1 cellular context compared by ENCODE assay signal in the genomic region with DNA sequence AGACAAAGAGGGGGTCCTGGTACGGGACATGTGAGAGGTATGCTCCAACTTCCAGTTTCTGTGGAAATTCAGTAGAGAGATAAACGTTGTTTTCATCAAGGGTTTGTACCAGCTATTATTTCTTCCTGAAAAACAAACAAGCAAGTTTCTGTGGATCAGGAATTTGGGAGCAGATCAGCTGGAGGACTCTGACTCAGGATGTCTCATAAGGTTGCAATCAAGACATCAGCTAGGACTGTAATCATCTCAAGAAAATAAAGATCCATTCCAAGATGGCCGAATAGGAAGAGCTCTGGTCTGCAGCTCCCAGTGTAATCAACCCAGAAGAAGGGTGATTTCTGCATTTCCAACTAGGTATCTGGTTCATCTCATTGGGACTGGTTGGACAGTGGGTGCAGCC.
A peak's percentile ranks its signal among the peaks of the same experiment; 100 is the strongest.
TF ChIP-seq lines count a peak whose summit lies in the region.

No MANE protein-coding gene starts in this region.

TF ChIP-seq in HepG2, 621 proteins besides CTCF, POLR2A, EP300 and RAD21 (continued from another document):
- TF ChIP-seq KIAA2018 (CRISPR knock-in tag; IDR thresholded peaks at IDR 0.05; ENCODE audit: borderline replicate concordance) (no peak), ZNF768 (CRISPR knock-in tag; IDR thresholded peaks at IDR 0.05) (no peak), GPN1 (CRISPR knock-in tag; IDR thresholded peaks at IDR 0.05; ENCODE audit: borderline replicate concordance) (no peak), ZFY (CRISPR knock-in tag; IDR thresholded peaks at IDR 0.05) (0 out of 2 replicates have a peak, but pooled peaks have one; percentile 1), ZNF556 (CRISPR knock-in tag; IDR thresholded peaks at IDR 0.05; ENCODE audit: borderline replicate concordance) (0 out of 2 replicates have a peak, but pooled peaks have one; percentile 27), JUN (CRISPR knock-in tag; IDR thresholded peaks at IDR 0.05) (0 out of 2 replicates have a peak, but pooled peaks have one; percentile 14), ZBTB7A (CRISPR knock-in tag; IDR thresholded peaks at IDR 0.05) (0 out of 2 replicates have a peak, but pooled peaks have one; percentile 28), RERE (CRISPR knock-in tag; IDR thresholded peaks at IDR 0.05; ENCODE audit: low read depth) (no peak)
- TF ChIP-seq, protein P1, sequence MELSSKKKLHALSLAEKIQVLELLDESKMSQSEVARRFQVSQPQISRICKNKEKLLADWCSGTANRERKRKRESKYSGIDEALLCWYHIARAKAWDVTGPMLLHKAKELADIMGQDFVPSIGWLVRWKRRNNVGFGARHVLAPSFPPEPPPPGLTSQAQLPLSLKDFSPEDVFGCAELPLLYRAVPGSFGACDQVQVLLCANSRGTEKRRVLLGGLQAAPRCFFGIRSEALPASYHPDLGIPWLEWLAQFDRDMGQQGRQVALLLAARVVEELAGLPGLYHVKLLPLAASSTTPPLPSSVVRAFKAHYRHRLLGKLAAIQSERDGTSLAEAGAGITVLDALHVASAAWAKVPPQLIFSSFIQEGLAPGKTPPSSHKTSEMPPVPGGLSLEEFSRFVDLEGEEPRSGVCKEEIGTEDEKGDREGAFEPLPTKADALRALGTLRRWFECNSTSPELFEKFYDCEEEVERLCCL (CRISPR knock-in tag; IDR thresholded peaks at IDR 0.05; ENCODE audit: borderline replicate concordance): no peak
